Comparison of ENCODE assay signal across 15 cellular contexts in genomic region chr6:85453490-85453889, GRCh38. TPM values are rescaled to one million over a fixed set of nuclear protein-coding genes. Genes with fewer than 3 reads are reported as not detected.
DNase-seq lines count a peak whose midpoint lies in the region; ATAC-seq, FAIRE-seq and TF ChIP-seq lines count a peak whose summit lies in the region.
"Had no signal": no experiment of that assay in that cellular context is flagged by ENCODE, and none has a peak within 500 bp of the region (broad histone marks: within the 10 kb centered on the region; RNA-seq: fewer than 3 reads in every experiment).

No MANE protein-coding gene starts in this region.

- DNase-seq in activated T-cell treated with anti-CD3 and anti-CD28 coated beads, Interleukin-2, amount 50 U/mL, for 24 hours, result no peak
- no peak for DNase-seq in activated T-cell treated with anti-CD3 and anti-CD28 coated beads, Interleukin-2, amount 50 U/mL, for 48 hours
- DNase-seq in HCT116 (ENCODE audit: low read depth, low spot score), result no peak
- no peak for DNase-seq in astrocyte (ENCODE audit: low read depth)
- no peak for DNase-seq in smooth muscle cell (lab: John Stamatoyannopoulos, UW; ENCODE audit: unreplicated experiment)
- no peak for DNase-seq in CD1c-positive myeloid dendritic cell (ENCODE audit: extremely low spot score)
- no peak for DNase-seq in mucosa of descending colon
- DNase-seq in NCI-H345 (lab: John Stamatoyannopoulos, UW), result no peak
- DNase-seq: activated CD4-positive, alpha-beta T cell treated with anti-CD3 and anti-CD28 coated beads, Interleukin-2, amount 50 U/mL, for 1 hour; adrenal gland; HCEC 1CT; NCI-H1092; OCI-M1; upper lobe of left lung had no signal

- H3K79me2 ChIP-seq in HCT116 (ENCODE audit: insufficient read depth, low read length), result peaks cover 81% of the 10 kb centered on the region
- H3K79me2 ChIP-seq in astrocyte (ENCODE audit: insufficient read depth, low read length), result peaks cover 89% of the 10 kb centered on the region
- peaks cover 82% of the 10 kb centered on the region for H3K79me2 ChIP-seq in smooth muscle cell (ENCODE audit: low read depth)

- CTCF ChIA-PET in HCT116 (lab: Charles Lee), result interaction anchor here (1.4 kb wide), 1 partner anchor 29 kb away, joined by 3 read pairs; no protein-coding TSS in a partner anchor

- no peak overlapping the region for H3K9ac ChIP-seq in HCT116 (ENCODE audit: low read length)
- no peak overlapping the region for H3K9ac ChIP-seq in astrocyte (ENCODE audit: low read length)
- H3K9ac ChIP-seq in smooth muscle cell (ENCODE audit: low read depth), result no peak overlapping the region

- no peak for FAIRE-seq in astrocyte (lab: Jason Lieb, UNC)
- FAIRE-seq: GM18507 had no signal

- H3K9me3 Mint-ChIP-seq in activated T-cell treated with anti-CD3 and anti-CD28 coated beads, Interleukin-2, amount 50 U/mL, for 24 hours, result no peaks in the 10 kb centered on the region
- H3K9me3 Mint-ChIP-seq in astrocyte (ENCODE audit: unreplicated experiment), result no peaks in the 10 kb centered on the region

- peaks cover 89% of the 10 kb centered on the region for H3K4me1 Mint-ChIP-seq in activated T-cell treated with anti-CD3 and anti-CD28 coated beads, Interleukin-2, amount 50 U/mL, for 24 hours (ENCODE audit: low read depth)
- peaks cover 33% of the 10 kb centered on the region for H3K4me1 Mint-ChIP-seq in astrocyte (ENCODE audit: low read depth, unreplicated experiment)

- TF ChIP-seq CTCF in HCT116 (IDR thresholded peaks at IDR 0.05 in 2 of 3, conservative IDR thresholded peaks at IDR 0.05 in 1 of 3; ENCODE audit: borderline replicate concordance in 1 of 3, insufficient read depth in 1 of 3, low read depth in 2 of 3, low read length in 2 of 3) (no peak), astrocyte (IDR thresholded peaks at IDR 0.05; ENCODE audit: insufficient read depth, low read depth, low read length) (no peak), smooth muscle cell (IDR thresholded peaks at IDR 0.05; ENCODE audit: borderline replicate concordance, insufficient read depth, poor library complexity, severe bottlenecking) (no peak), mucosa of descending colon (IDR thresholded peaks at IDR 0.05) (no peak)

- H2AFZ ChIP-seq in HCT116 (ENCODE audit: low read depth, low read length, poor library complexity, severe bottlenecking), result no peak overlapping the region
- H2AFZ ChIP-seq in astrocyte (ENCODE audit: low read depth, low read length), result no peak overlapping the region
- H2AFZ ChIP-seq in smooth muscle cell (ENCODE audit: low read depth), result no peak overlapping the region

- H3K27ac ChIP-seq in HCT116 (ENCODE audit: low read depth, low read length) (no peak overlapping the region), astrocyte (ENCODE audit: low read depth, low read length) (no peak overlapping the region), smooth muscle cell (ENCODE audit: low read depth) (no peak overlapping the region)
- H3K27ac ChIP-seq: adrenal gland, upper lobe of left lung had no signal

- H3K27me3 ChIP-seq in HCT116 (ENCODE audit: insufficient read depth, low read length) (no peaks in the 10 kb centered on the region), astrocyte (ENCODE audit: insufficient read depth, low read length) (no peaks in the 10 kb centered on the region), smooth muscle cell (ENCODE audit: low read depth) (no peaks in the 10 kb centered on the region)
- H3K27me3 ChIP-seq: adrenal gland had no signal

- peaks cover 29 to 86% of the 10 kb centered on the region in 2 experiments for H3K4me1 ChIP-seq in HCT116 (ENCODE audit: control insufficient read depth in 1 of 2, insufficient read depth in 2 of 2, low read length in 2 of 2)
- peaks cover 43% of the 10 kb centered on the region for H3K4me1 ChIP-seq in astrocyte (ENCODE audit: insufficient read depth, low read length)
- H3K4me1 ChIP-seq in smooth muscle cell (ENCODE audit: low read depth), result peaks cover 4% of the 10 kb centered on the region
- H3K4me1 ChIP-seq in mucosa of descending colon (ENCODE audit: low read depth), result peaks cover 27% of the 10 kb centered on the region

- peaks cover 19% of the 10 kb centered on the region for H3K36me3 Mint-ChIP-seq in activated T-cell treated with anti-CD3 and anti-CD28 coated beads, Interleukin-2, amount 50 U/mL, for 24 hours (ENCODE audit: low read depth)
- peaks cover 13% of the 10 kb centered on the region for H3K36me3 Mint-ChIP-seq in astrocyte (ENCODE audit: low read depth, unreplicated experiment)

- H3K4me3 ChIP-seq in HCT116 (replicated peaks in 1 of 2; ENCODE audit: low read depth in 1 of 2, low read length in 2 of 2) (no peak overlapping the region), astrocyte (ENCODE audit: insufficient read depth, low read depth, low read length) (peak overlapping the region; percentile 89), smooth muscle cell (no peak overlapping the region), mucosa of descending colon (no peak overlapping the region)
- H3K4me3 ChIP-seq: adrenal gland, upper lobe of left lung had no signal

- H3K9me3 ChIP-seq in HCT116 (ENCODE audit: control insufficient read depth in 1 of 2, insufficient read depth in 1 of 2, low read depth in 1 of 2, low read length in 2 of 2) (no peaks in the 10 kb centered on the region), astrocyte (ENCODE audit: insufficient read depth, low read depth, low read length) (no peaks in the 10 kb centered on the region), smooth muscle cell (replicated peaks; ENCODE audit: low read depth) (no peaks in the 10 kb centered on the region), mucosa of descending colon (no peaks in the 10 kb centered on the region)
- H3K9me3 ChIP-seq: adrenal gland, upper lobe of left lung had no signal

- H3K9me2 ChIP-seq in HCT116 (ENCODE audit: insufficient read depth), result no peaks in the 10 kb centered on the region

- WGBS in smooth muscle cell (ENCODE audit: low lambda C conversion rate), result 87% methylated on average over 2 of the region's 2 CpGs

- H3K4me3 Mint-ChIP-seq in activated T-cell treated with anti-CD3 and anti-CD28 coated beads, Interleukin-2, amount 50 U/mL, for 24 hours, result peak overlapping the region; percentile 90
- no peak overlapping the region for H3K4me3 Mint-ChIP-seq in astrocyte (ENCODE audit: unreplicated experiment)

- BruUV-seq in HCT116 (replicated peaks; lab: Mats Ljungman, UMichigan), result no TSS peak

- no peaks in the 10 kb centered on the region for H3F3A ChIP-seq in smooth muscle cell (ENCODE audit: low read depth)

- TF ChIP-seq POLR2A in HCT116 (IDR thresholded peaks at IDR 0.05; ENCODE audit: borderline replicate concordance, extremely low read depth, insufficient read depth, insufficient read length), result no peak

- intact Hi-C loops in HCT116 (cut with micrococcal nuclease), result no loop called here
- intact Hi-C loops in mucosa of descending colon (cut with DNase I, micrococcal nuclease), result no loop called here

- no peaks in the 10 kb centered on the region for H4K20me1 ChIP-seq in HCT116 (ENCODE audit: insufficient read depth)
- peaks cover 50% of the 10 kb centered on the region for H4K20me1 ChIP-seq in astrocyte (ENCODE audit: insufficient read depth, low read length)
- peaks cover 33% of the 10 kb centered on the region for H4K20me1 ChIP-seq in smooth muscle cell (ENCODE audit: low read depth)

- RAD21 ChIA-PET in HCT116 (lab: Charles Lee; ENCODE audit: low non-redundant PET in 1 of 2, low total read pairs in 2 of 2, uncharacterized antibody in 2 of 2, unreplicated experiment in 2 of 2), result no interaction called here

- TF ChIP-seq RAD21 in HCT116 (IDR thresholded peaks at IDR 0.05; ENCODE audit: low read depth), result no peak

- ATAC-seq in HCT116, result no peak
- no peak for ATAC-seq in mucosa of descending colon

- peaks cover 0 to 16% of the 10 kb centered on the region in 2 experiments; a peak in 2 of 4 replicates for H3K36me3 ChIP-seq in HCT116 (ENCODE audit: control insufficient read depth in 1 of 2, insufficient read depth in 2 of 2, low read length in 2 of 2)
- peaks cover 3% of the 10 kb centered on the region for H3K36me3 ChIP-seq in astrocyte (ENCODE audit: insufficient read depth, low read length)
- H3K36me3 ChIP-seq in smooth muscle cell (ENCODE audit: low read depth), result no peaks in the 10 kb centered on the region
- no peaks in the 10 kb centered on the region for H3K36me3 ChIP-seq in mucosa of descending colon (ENCODE audit: low read depth)
- H3K36me3 ChIP-seq: adrenal gland, upper lobe of left lung had no signal

- peak overlapping the region; percentile 62 for H3K27ac Mint-ChIP-seq in activated T-cell treated with anti-CD3 and anti-CD28 coated beads, Interleukin-2, amount 50 U/mL, for 24 hours
- no peak overlapping the region for H3K27ac Mint-ChIP-seq in astrocyte (ENCODE audit: unreplicated experiment)

- POLR2A ChIA-PET in HCT116 (lab: Charles Lee), result interaction anchor here (4.9 kb wide), 1 partner anchor 11 kb away, joined by 45 read pairs; no protein-coding TSS in a partner anchor

- H3K4me2 ChIP-seq in HCT116 (ENCODE audit: low read length) (peak overlapping the region; percentile 82; the same call in 1 of the 2 replicates), astrocyte (ENCODE audit: low read length) (peak overlapping the region; percentile 93), smooth muscle cell (peak overlapping the region; percentile 97)

- H3K27me3 Mint-ChIP-seq in activated T-cell treated with anti-CD3 and anti-CD28 coated beads, Interleukin-2, amount 50 U/mL, for 24 hours, result peaks cover 37% of the 10 kb centered on the region
- peaks cover 3% of the 10 kb centered on the region for H3K27me3 Mint-ChIP-seq in astrocyte (ENCODE audit: low read depth, unreplicated experiment)

TF ChIP-seq in HCT116, 20 proteins besides CTCF, POLR2A, EP300 and RAD21:
- TF ChIP-seq POLR2AphosphoS5 (IDR thresholded peaks at IDR 0.05; ENCODE audit: low read depth, low read length) (peak; percentile 35; the same call in 1 of the 2 replicates), SIN3A (IDR thresholded peaks at IDR 0.05; ENCODE audit: low read depth) (0 out of 2 replicates have a peak, but pooled peaks have one; percentile 4), EZH2phosphoT487 (IDR thresholded peaks at IDR 0.05; ENCODE audit: borderline replicate concordance) (no peak)

RNA-seq across cellular contexts. Expression of gene NT5E, which starts 3.6 kb away (rescaled TPM):
- total RNA-seq in HCT116 (2021; ENCODE audit: unreplicated experiment) (68.2 TPM), astrocyte (76.1 and 77.4 TPM in 2 replicates), smooth muscle cell (124 and 137 TPM in 2 replicates), mucosa of descending colon (10 to 100 TPM; 29.0 to 75.8 (median 29.7) TPM)
- 86.0 and 100 TPM in 2 replicates for polyA plus RNA-seq in HCT116 (2012)
- 72.8 and 88.6 TPM in 2 replicates for polyA plus RNA-seq in smooth muscle cell
